In genomic region chr2:11750422-11750821, GRCh38 we compare ENCODE assay signal across 9 cellular contexts. TPM values are rescaled to one million over a fixed set of nuclear protein-coding genes. Genes with fewer than 3 reads are reported as not detected.
A peak's percentile ranks its signal among the peaks of the same experiment; 100 is the strongest.
DNase-seq lines count a peak whose midpoint lies in the region; ATAC-seq and TF ChIP-seq lines count a peak whose summit lies in the region.
"Had no signal": no experiment of that assay in that cellular context is flagged by ENCODE, and none has a peak within 500 bp of the region (broad histone marks: within the 10 kb centered on the region; RNA-seq: fewer than 3 reads in every experiment).

No MANE protein-coding gene starts in this region.

- H4K20me1 ChIP-seq in GM23248 (ENCODE audit: insufficient read depth): peaks cover 10% of the 10 kb centered on the region; the same call in 1 of the 2 replicates

- TF ChIP-seq POLR2A in suprapubic skin (IDR thresholded peaks at IDR 0.05) (no peak), heart left ventricle (IDR thresholded peaks at IDR 0.05) (no peak)

- H3K27me3 ChIP-seq in GM23248 (replicated peaks; ENCODE audit: insufficient read depth) (no peaks in the 10 kb centered on the region), suprapubic skin (no peaks in the 10 kb centered on the region), heart left ventricle (no peaks in the 10 kb centered on the region)
- H3K27me3 ChIP-seq: SJCRH30 had no signal

- no peaks in the 10 kb centered on the region for H3K9me2 ChIP-seq in GM23248 (ENCODE audit: insufficient read depth)

- H3K4me3 ChIP-seq in GM23248 (no peak overlapping the region), suprapubic skin (no peak overlapping the region), heart left ventricle (no peak overlapping the region)
- H3K4me3 ChIP-seq: SJCRH30 had no signal

- TF ChIP-seq CTCF in suprapubic skin (IDR thresholded peaks at IDR 0.05): no peak
- TF ChIP-seq CTCF in heart left ventricle (IDR thresholded peaks at IDR 0.05): no peak
- no peak for TF ChIP-seq CTCF in omental fat pad (IDR thresholded peaks at IDR 0.05)

- 71 to 79% methylated on average over 5 of the region's 5 CpGs for WGBS in GM23248 (ENCODE audit: low coverage in 1 of 2, low lambda C conversion rate in 2 of 2, missing lambda C conversion rate in 2 of 2), 2 experiments
- WGBS in suprapubic skin: 43% methylated on average over 5 of the region's 5 CpGs
- WGBS in heart left ventricle, 4 donors: 47 to 66% (median 64%) methylated on average over 5 of the region's 5 CpGs

- H3K36me3 ChIP-seq in GM23248 (ENCODE audit: low read depth): no peaks in the 10 kb centered on the region
- H3K36me3 ChIP-seq in suprapubic skin: no peaks in the 10 kb centered on the region
- no peaks in the 10 kb centered on the region for H3K36me3 ChIP-seq in heart left ventricle

- no peak overlapping the region for H3K4me2 ChIP-seq in GM23248 (ENCODE audit: unreplicated experiment)

- H3K27ac ChIP-seq in GM23248 (no peak overlapping the region), caudate nucleus (ENCODE audit: low read depth, low read length) (peak overlapping the region; percentile 63), suprapubic skin (peak overlapping the region; percentile 83), heart left ventricle (peak overlapping the region in 2 of 12 donors; percentile 42 to 63)
- H3K27ac ChIP-seq: SJCRH30 had no signal

- no peak overlapping the region for H3K9ac ChIP-seq in GM23248

- intact Hi-C loops in heart left ventricle (cut with DNase I): no loop called here

- ATAC-seq in GM18517 (IDR thresholded peaks at IDR 0.05; ENCODE audit: unreplicated experiment) (peak; percentile 38), heart left ventricle (no peak), omental fat pad (ENCODE audit: low FRiP score) (no peak), GM21576 (IDR thresholded peaks at IDR 0.05; ENCODE audit: unreplicated experiment) (no peak)

- in situ Hi-C loops in GM23248 (cut with MboI): no loop called here

- no peak overlapping the region for H2AFZ ChIP-seq in GM23248

- H3K4me1 ChIP-seq in GM23248 (ENCODE audit: insufficient read depth): peaks cover 21% of the 10 kb centered on the region
- H3K4me1 ChIP-seq in suprapubic skin: peaks cover 87% of the 10 kb centered on the region
- peaks cover 10 to 80% (median 50%) of the 10 kb centered on the region in 12 donors for H3K4me1 ChIP-seq in heart left ventricle

- DNase-seq in GM23248 (peak; percentile 14), NCI-H2107 (lab: John Stamatoyannopoulos, UW) (peak; percentile 24), caudate nucleus (lab: John Stamatoyannopoulos, UW) (peak in 2 of 61 donors; percentile 50 to 55), suprapubic skin (ENCODE audit: low spot score in 2 of 2) (no peak), heart left ventricle (no peak), omental fat pad (ENCODE audit: low spot score) (no peak)

- no peak for TF ChIP-seq EP300 in suprapubic skin (IDR thresholded peaks at IDR 0.05)

- H3K9me3 ChIP-seq in GM23248 (ENCODE audit: low read depth) (no peaks in the 10 kb centered on the region), suprapubic skin (no peaks in the 10 kb centered on the region), heart left ventricle (no peaks in the 10 kb centered on the region)
- H3K9me3 ChIP-seq: SJCRH30 had no signal

- H3F3A ChIP-seq in GM23248 (ENCODE audit: insufficient read depth): no peaks in the 10 kb centered on the region; the same call in 1 of the 2 replicates

- peaks cover 79% of the 10 kb centered on the region for H3K79me2 ChIP-seq in GM23248 (ENCODE audit: insufficient read depth)

RNA-seq across cellular contexts. Expression of gene LPIN1, which starts 4.0 kb away (rescaled TPM):
- total RNA-seq in GM23248 (2014; rRNA removed; shearing (Covaris generic)): 11.3 and 12.6 TPM in 2 replicates
- polyA plus RNA-seq in GM23248 (2016; fragmentation: Nextera tagmentation; extraction: Ambion mirVana) (9.9 and 11.2 TPM in 2 replicates), heart left ventricle (10 to 100 TPM; 15.0 to 57.1 TPM)
- total RNA-seq in suprapubic skin (10 to 100 TPM; 25.9 to 71.9 (median 52.5) TPM), heart left ventricle (10 to 100 TPM; 24.3 to 54.8 (median 43.8) TPM), omental fat pad (100 to 1,000 TPM in 1 of 4 donors, 10 to 100 TPM in 3; 72.8 to 104 (median 89.1) TPM)

Comparison
In these comparisons a context has a peak if more than half of its experiments do, and no peak if none do; other contexts are left out.
1. DNase-seq: peak in GM23248 (single experiment) and NCI-H2107 (single experiment); none in suprapubic skin (0 of 2), heart left ventricle (0 of 5) and omental fat pad (single experiment).